8 cellular contexts compared by ENCODE assay signal in genomic region chr6:13574149-13574570, GRCh38. TPM values are rescaled to one million over a fixed set of nuclear protein-coding genes. Genes with fewer than 3 reads are reported as not detected.
DNase-seq lines count a peak whose midpoint lies in the region; ATAC-seq and TF ChIP-seq lines count a peak whose summit lies in the region.

No MANE protein-coding gene starts in this region.

- H3K4me1 ChIP-seq in Panc1 (ENCODE audit: control insufficient read depth, insufficient read depth, low read length): peaks cover 11% of the 10 kb centered on the region; the same call in 1 of the 2 replicates

- peak; percentile 94 for DNase-seq in EH (ENCODE audit: low read depth)
- peak; percentile 69 for DNase-seq in Panc1 (ENCODE audit: low read depth, low spot score)
- peak; percentile 84 for DNase-seq in fibroblast of peridontal ligament (ENCODE audit: extremely low read depth)
- peak; percentile 94 for DNase-seq in stimulated activated naive CD8-positive, alpha-beta T cell treated with anti-CD3 and anti-CD28 coated beads, Interleukin-15, Interleukin-2, amounts not matched to agents 100 U/mL and 50 U/mL, for 24 hours

- H3K9me3 Mint-ChIP-seq in activated T-helper 17 cell treated with anti-CD3 and anti-CD28 coated beads, Interleukin-2, amount 50 U/mL, for 72 hours: no peaks in the 10 kb centered on the region
- H3K9me3 Mint-ChIP-seq in nephron: peaks cover 13% of the 10 kb centered on the region

- H3K27ac Mint-ChIP-seq in activated T-helper 17 cell treated with anti-CD3 and anti-CD28 coated beads, Interleukin-2, amount 50 U/mL, for 72 hours: peak overlapping the region; percentile 94
- peak overlapping the region; percentile 97 to 99 (median 98) for H3K27ac Mint-ChIP-seq in nephron

- POLR2A ChIA-PET in Panc1 (lab: Charles Lee): interaction anchor here (0.6 kb wide), 1 partner anchor 14 kb away, joined by 3 read pairs; no protein-coding TSS in a partner anchor

- no peaks in the 10 kb centered on the region for H3K9me3 ChIP-seq in KOPT-K1 (ENCODE audit: insufficient read depth, low read length, poor library complexity, severe bottlenecking)
- H3K9me3 ChIP-seq in Panc1 (ENCODE audit: control insufficient read depth, insufficient read depth, low read depth, low read length): no peaks in the 10 kb centered on the region

- in situ Hi-C loops in Panc1 (cut with HindIII; ENCODE audit: low pct_unique_long_range_greater_than_20kb, low sequenced_read_pairs): no loop called here

- H3K4me3 ChIP-seq in Panc1 (ENCODE audit: low read depth in 2 of 2, low read length in 2 of 2): peak overlapping the region; percentile 73 to 88

- peaks cover 8% of the 10 kb centered on the region for H3K36me3 Mint-ChIP-seq in activated T-helper 17 cell treated with anti-CD3 and anti-CD28 coated beads, Interleukin-2, amount 50 U/mL, for 72 hours (ENCODE audit: low read depth)
- H3K36me3 Mint-ChIP-seq in nephron (ENCODE audit: low read depth): peaks cover 10% of the 10 kb centered on the region

- H3K27me3 Mint-ChIP-seq in activated T-helper 17 cell treated with anti-CD3 and anti-CD28 coated beads, Interleukin-2, amount 50 U/mL, for 72 hours: no peaks in the 10 kb centered on the region
- peaks cover 4% of the 10 kb centered on the region for H3K27me3 Mint-ChIP-seq in nephron (ENCODE audit: low read depth)

- peaks cover 8% of the 10 kb centered on the region for H3K4me1 Mint-ChIP-seq in activated T-helper 17 cell treated with anti-CD3 and anti-CD28 coated beads, Interleukin-2, amount 50 U/mL, for 72 hours
- peaks cover 8% of the 10 kb centered on the region for H3K4me1 Mint-ChIP-seq in nephron

- peak; percentile 75 for TF ChIP-seq CTCF in Panc1 (IDR thresholded peaks at IDR 0.05)
- peak; percentile 58 to 64 (median 60) for TF ChIP-seq CTCF in nephron (IDR thresholded peaks at IDR 0.05; ENCODE audit: unreplicated experiment in 3 of 3)

- BruUV-seq in Panc1 (replicated peaks; lab: Mats Ljungman, UMichigan): no TSS peak

- CTCF ChIA-PET in Panc1 (lab: Charles Lee): interaction anchor here (0.6 to 1.1 kb wide), 2 partner anchors 239 to 663 kb away, joined by 3 to 5 read pairs; no protein-coding TSS in a partner anchor

- H3K4me3 Mint-ChIP-seq in activated T-helper 17 cell treated with anti-CD3 and anti-CD28 coated beads, Interleukin-2, amount 50 U/mL, for 72 hours: peak overlapping the region; percentile 93
- peak overlapping the region; percentile 94 to 98 (median 96) for H3K4me3 Mint-ChIP-seq in nephron

- H3K36me3 ChIP-seq in KOPT-K1 (ENCODE audit: insufficient read depth, low read length) (no peaks in the 10 kb centered on the region), Panc1 (ENCODE audit: control insufficient read depth, insufficient read depth, low read length) (no peaks in the 10 kb centered on the region)

- H3K27ac ChIP-seq in KOPT-K1 (ENCODE audit: low read depth, low read length, poor library complexity, severe bottlenecking) (peak overlapping the region; percentile 93), Panc1 (ENCODE audit: low read length) (peak overlapping the region; percentile 90; the same call in 1 of the 2 replicates)

- H3K27me3 ChIP-seq in Panc1 (ENCODE audit: control insufficient read depth, insufficient read depth, low read length): no peaks in the 10 kb centered on the region

- ATAC-seq in GM21825 (IDR thresholded peaks at IDR 0.05; ENCODE audit: unreplicated experiment) (peak; percentile 70), Panc1 (peak; percentile 92)
- ATAC-seq in activated T-helper 17 cell treated with anti-CD3 and anti-CD28 coated beads, Interleukin-2, amount 50 U/mL, for 72 hours (replicated peaks): peak; percentile 87
- peak; percentile 78 for ATAC-seq in stimulated activated naive CD8-positive, alpha-beta T cell treated with anti-CD3 and anti-CD28 coated beads, Interleukin-15, Interleukin-2, amounts not matched to agents 100 U/mL and 50 U/mL, for 24 hours

- intact Hi-C loops in Panc1 (cut with micrococcal nuclease; ENCODE audit: unreplicated experiment): loop anchor here (10.0 kb wide), 1 partner anchor 239 kb away; no protein-coding TSS in a partner anchor

RNA-seq across cellular contexts. Expression of gene SIRT5, which starts 0.2 kb away (rescaled TPM):
- total RNA-seq in Panc1 (2021; ENCODE audit: unreplicated experiment): 11.0 TPM
- polyA plus RNA-seq in Panc1 (2012; ENCODE audit: insufficient read length): 6.9 TPM
- total RNA-seq in activated T-helper 17 cell treated with anti-CD3 and anti-CD28 coated beads, Interleukin-2, amount 50 U/mL, for 72 hours: 1 to 10 TPM; 6.6 to 8.9 TPM

RNA-seq across cellular contexts. Expression of gene NOL7, which starts 41.0 kb away (rescaled TPM):
- total RNA-seq in Panc1 (2021; ENCODE audit: unreplicated experiment): 74.4 TPM
- polyA plus RNA-seq in Panc1 (2012; ENCODE audit: insufficient read length): 67.9 TPM
- 10 to 100 TPM; 50.4 to 92.5 TPM for total RNA-seq in activated T-helper 17 cell treated with anti-CD3 and anti-CD28 coated beads, Interleukin-2, amount 50 U/mL, for 72 hours

Comparison
In these comparisons a context has a peak if more than half of its experiments do, and no peak if none do; other contexts are left out.
1. Peak in every context shown above with its lines: DNase-seq, ATAC-seq, H3K4me3 ChIP-seq and H3K27ac ChIP-seq.